10 cellular contexts compared by ENCODE assay signal in the genomic region with DNA sequence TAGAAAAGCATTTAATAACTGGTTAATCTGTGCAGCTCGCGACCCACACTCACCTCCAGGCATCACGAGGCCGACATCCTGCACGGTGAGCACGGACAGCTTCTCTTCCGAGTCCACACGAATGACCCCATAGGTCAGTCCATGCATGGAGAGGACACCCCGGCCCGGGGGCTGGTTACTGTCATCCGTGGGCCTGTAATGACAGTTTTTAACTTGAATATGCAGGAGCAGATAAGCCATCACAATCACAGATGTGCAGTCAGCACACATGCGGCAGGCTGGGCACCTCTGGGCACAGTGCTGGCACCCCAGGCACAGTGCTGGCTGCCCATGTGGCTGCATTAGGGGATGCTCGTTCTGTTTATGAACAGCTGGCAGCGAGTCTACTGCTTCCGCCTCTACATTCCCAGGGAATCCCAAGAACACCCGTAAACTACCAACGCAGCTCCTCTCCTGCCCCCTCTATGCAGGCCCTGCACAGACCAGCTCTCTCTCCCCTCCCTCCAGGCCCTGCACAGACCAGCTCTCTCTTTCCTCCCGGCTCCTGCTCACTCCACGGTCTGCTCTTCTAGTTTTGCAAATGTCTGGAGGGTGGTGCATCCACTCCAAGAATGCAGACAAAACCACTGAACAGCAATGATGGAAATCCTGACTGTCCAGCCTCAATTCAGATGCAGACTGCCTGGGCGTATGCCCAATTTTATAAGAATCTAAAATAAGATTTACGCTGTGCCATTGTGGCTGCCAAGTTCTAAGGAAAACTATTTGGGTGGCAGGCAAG.
DNase-seq lines count a peak whose midpoint lies in the region; ATAC-seq and TF ChIP-seq lines count a peak whose summit lies in the region.
"Had no signal": no experiment of that assay in that cellular context is flagged by ENCODE, and none has a peak within 500 bp of the region (broad histone marks: within the 10 kb centered on the region; RNA-seq: fewer than 3 reads in every experiment).

No MANE protein-coding gene starts in this region.

- H3K23ac ChIP-seq in IMR-90 (ENCODE audit: low read depth, low read length) = no peak overlapping the region

- in situ Hi-C loops in IMR-90 (cut with MboI; ENCODE audit: low sequenced_read_pairs) = no loop called here

- no peak overlapping the region for H3K18ac ChIP-seq in IMR-90 (ENCODE audit: low read depth, low read length)

- no TSS peak for BruUV-seq in IMR-90 (replicated peaks; lab: Mats Ljungman, UMichigan)

- H3K27me3 Mint-ChIP-seq in activated naive CD8-positive, alpha-beta T cell treated with anti-CD3 and anti-CD28 coated beads, Interleukin-2, amount 50 U/mL, for 24 hours = no peaks in the 10 kb centered on the region

- H3K27me3 ChIP-seq in IMR-90 (ENCODE audit: control insufficient read depth, insufficient read depth, low read length) (no peaks in the 10 kb centered on the region), ectodermal cell (ENCODE audit: control insufficient read depth, insufficient read depth, low read length, poor library complexity, severe bottlenecking) (no peaks in the 10 kb centered on the region), lung (ENCODE audit: control insufficient read depth, insufficient read depth) (no peaks in the 10 kb centered on the region)

- no peak overlapping the region for H3K27ac Mint-ChIP-seq in activated naive CD8-positive, alpha-beta T cell treated with anti-CD3 and anti-CD28 coated beads, Interleukin-2, amount 50 U/mL, for 24 hours

- peak overlapping the region; percentile 16 for H3K27ac ChIP-seq in IMR-90 (ENCODE audit: insufficient read depth, low read length)
- peak overlapping the region; percentile 5 for H3K27ac ChIP-seq in ectodermal cell (ENCODE audit: insufficient read depth, low read depth, low read length, poor library complexity, severe bottlenecking)
- H3K27ac ChIP-seq in lung (ENCODE audit: low read depth in 1 of 2, low read length in 1 of 2) = no peak overlapping the region
- H3K27ac ChIP-seq: parathyroid adenoma had no signal

- no peak overlapping the region for H3K4me3 ChIP-seq in IMR-90 (ENCODE audit: insufficient read depth, low read depth, low read length)
- no peak overlapping the region for H3K4me3 ChIP-seq in ectodermal cell (ENCODE audit: insufficient read depth, low read depth, low read length)
- no peak overlapping the region for H3K4me3 ChIP-seq in lung

- H4K20me1 ChIP-seq in IMR-90 (ENCODE audit: insufficient read depth, low read length) = peaks cover 7% of the 10 kb centered on the region

- intact Hi-C loops in IMR-90 (cut with micrococcal nuclease) = no loop called here

- no peak overlapping the region for H3K56ac ChIP-seq in IMR-90 (ENCODE audit: extremely low read depth, insufficient read depth, low read length)

- H3K36me3 Mint-ChIP-seq in activated naive CD8-positive, alpha-beta T cell treated with anti-CD3 and anti-CD28 coated beads, Interleukin-2, amount 50 U/mL, for 24 hours (ENCODE audit: low read depth) = no peaks in the 10 kb centered on the region

- H3K9me3 ChIP-seq in IMR-90 (ENCODE audit: control insufficient read depth, insufficient read depth, low read length) (no peaks in the 10 kb centered on the region), ectodermal cell (ENCODE audit: control insufficient read depth, low read length) (no peaks in the 10 kb centered on the region), lung (ENCODE audit: control insufficient read depth in 2 of 2, insufficient read depth in 1 of 2, low read length in 1 of 2) (no peaks in the 10 kb centered on the region)

- H3K9me3 Mint-ChIP-seq in activated naive CD8-positive, alpha-beta T cell treated with anti-CD3 and anti-CD28 coated beads, Interleukin-2, amount 50 U/mL, for 24 hours = no peaks in the 10 kb centered on the region

- TF ChIP-seq RAD21 in IMR-90 (IDR thresholded peaks at IDR 0.05; ENCODE audit: low read length) = no peak

- H2BK15ac ChIP-seq in IMR-90 (ENCODE audit: low read depth, low read length) = no peak overlapping the region

- H3K4me1 ChIP-seq in IMR-90 (ENCODE audit: control insufficient read depth, insufficient read depth, low read length) (peaks cover 29% of the 10 kb centered on the region), ectodermal cell (ENCODE audit: control insufficient read depth, insufficient read depth, low read length) (peaks cover 4% of the 10 kb centered on the region), lung (ENCODE audit: control insufficient read depth in 2 of 2, insufficient read depth in 2 of 2, low read length in 2 of 2) (no peaks in the 10 kb centered on the region)

- H2AFZ ChIP-seq in IMR-90 (replicated peaks; ENCODE audit: low read length, poor library complexity) = peak overlapping the region; percentile 9
- H2AFZ ChIP-seq: parathyroid adenoma had no signal

- TF ChIP-seq POLR2A in IMR-90 (IDR thresholded peaks at IDR 0.05; ENCODE audit: low read depth, low read length) = no peak

- H3K9me1 ChIP-seq in IMR-90 (ENCODE audit: insufficient read depth, low read length) = peaks cover 31% of the 10 kb centered on the region

- DNase-seq in IMR-90 = peak; percentile 81
- no peak for DNase-seq in lung (ENCODE audit: low spot score)
- DNase-seq in superior temporal gyrus (ENCODE audit: extremely low spot score) = peak; percentile 67
- DNase-seq in activated naive CD8-positive, alpha-beta T cell treated with anti-CD3 and anti-CD28 coated beads, Interleukin-2, amount 50 U/mL, for 24 hours = no peak
- no peak for DNase-seq in T1000 (lab: John Stamatoyannopoulos, UW)
- DNase-seq: NCI-H226 had no signal

- POLR2A ChIA-PET in IMR-90 (lab: Charles Lee; ENCODE audit: unreplicated experiment) = no interaction called here

- peak overlapping the region; percentile 52 for H2BK120ac ChIP-seq in IMR-90 (ENCODE audit: low read depth, low read length)

- H3K4me3 Mint-ChIP-seq in activated naive CD8-positive, alpha-beta T cell treated with anti-CD3 and anti-CD28 coated beads, Interleukin-2, amount 50 U/mL, for 24 hours = no peak overlapping the region

- CTCF ChIA-PET in IMR-90 (lab: Yijun Ruan, JAX) = no interaction called here

- peak overlapping the region; percentile 68 for H2BK5ac ChIP-seq in IMR-90 (ENCODE audit: low read depth, low read length, poor library complexity, severe bottlenecking)

- peaks cover 28% of the 10 kb centered on the region for H3K36me3 ChIP-seq in IMR-90 (ENCODE audit: control insufficient read depth, insufficient read depth, low read length)
- H3K36me3 ChIP-seq in ectodermal cell (ENCODE audit: control insufficient read depth, insufficient read depth, low read length) = peaks cover under 1% of the 10 kb centered on the region
- H3K36me3 ChIP-seq in lung (ENCODE audit: control insufficient read depth in 2 of 2, insufficient read depth in 2 of 2, low read length in 2 of 2) = peaks cover 2 to 22% of the 10 kb centered on the region in 2 donors

- peak overlapping the region in 1 of 2 experiments; percentile 37; a peak in 1 of 4 replicates for H4K8ac ChIP-seq in IMR-90 (ENCODE audit: low read depth in 2 of 2, low read length in 2 of 2)

- H4K5ac ChIP-seq in IMR-90 (ENCODE audit: low read depth, low read length) = no peak overlapping the region; the same call in 1 of the 2 replicates

- ATAC-seq in IMR-90 (ENCODE audit: low read depth) = peak; percentile 79
- ATAC-seq in lung (ENCODE audit: insufficient read depth, low FRiP score) = peak; percentile 16
- ATAC-seq in activated naive CD8-positive, alpha-beta T cell treated with anti-CD3 and anti-CD28 coated beads, Interleukin-2, amount 50 U/mL, for 24 hours = no peak
- ATAC-seq in GM18519 (IDR thresholded peaks at IDR 0.05; ENCODE audit: low FRiP score, unreplicated experiment) = no peak
- ATAC-seq in GM21723 (IDR thresholded peaks at IDR 0.05; ENCODE audit: unreplicated experiment) = no peak

- H2AK5ac ChIP-seq in IMR-90 (ENCODE audit: low read depth, low read length) = peak overlapping the region; percentile 70; the same call in 1 of the 2 replicates

- H3K79me1 ChIP-seq in IMR-90 (ENCODE audit: low read depth in 1 of 2, low read length in 2 of 2) = peaks cover 19 to 52% of the 10 kb centered on the region in 2 experiments

- TF ChIP-seq CTCF in IMR-90 (conservative IDR thresholded peaks at IDR 0.05; ENCODE audit: low read depth, low read length) (no peak), lung (IDR thresholded peaks at IDR 0.05; ENCODE audit: control extremely low read depth, extremely low read depth) (no peak)

- 85% methylated on average over 6 of the region's 21 CpGs; no CpG with 5 or more reads in 1 of the 2 experiments for WGBS in IMR-90 (ENCODE audit: extremely low coverage in 2 of 2, insufficient read length in 1 of 2), 2 experiments
- 93 to 94% methylated on average over 21 of the region's 21 CpGs for WGBS in ectodermal cell, 2 experiments
- WGBS in lung, 2 donors = 86 to 88% methylated on average over 21 of the region's 21 CpGs

- H3K9ac ChIP-seq in IMR-90 (ENCODE audit: low read depth, low read length) = no peak overlapping the region
- H3K9ac ChIP-seq: parathyroid adenoma had no signal

- dilution Hi-C loops in IMR-90 (cut with HindIII; ENCODE audit: low sequenced_read_pairs, unreplicated experiment) = no loop called here

- peak overlapping the region; percentile 62 for H4K91ac ChIP-seq in IMR-90 (ENCODE audit: insufficient read depth, low read depth, low read length)

- H3K14ac ChIP-seq in IMR-90 (replicated peaks; ENCODE audit: low read depth, low read length) = 0 out of 2 replicates have a peak overlapping the region, but pooled peaks have one; percentile 37

- no peaks in the 10 kb centered on the region for H3K4me1 Mint-ChIP-seq in activated naive CD8-positive, alpha-beta T cell treated with anti-CD3 and anti-CD28 coated beads, Interleukin-2, amount 50 U/mL, for 24 hours

- peak overlapping the region; percentile 1; the same call in 1 of the 2 replicates for H2BK20ac ChIP-seq in IMR-90 (ENCODE audit: low read depth, low read length)

- peak overlapping the region; percentile 42 for H2AK9ac ChIP-seq in IMR-90 (replicated peaks; ENCODE audit: low read depth, low read length, poor library complexity)

- peak overlapping the region; percentile 48 for H3K4me2 ChIP-seq in IMR-90 (ENCODE audit: low read depth, low read length)

- H3K4ac ChIP-seq in IMR-90 (ENCODE audit: low read depth, low read length) = peak overlapping the region; percentile 49

TF ChIP-seq in IMR-90, 13 proteins besides CTCF, POLR2A, EP300 and RAD21:
- no peak for TF ChIP-seq RFX5 (IDR thresholded peaks at IDR 0.05; ENCODE audit: low read depth, low read length)
- TF ChIP-seq BHLHE40 (IDR thresholded peaks at IDR 0.05; ENCODE audit: low read depth, low read length) = no peak
- TF ChIP-seq NFE2L2 (IDR thresholded peaks at IDR 0.05; ENCODE audit: low read depth, low read length) = no peak
- 0 out of 2 replicates have a peak, but pooled peaks have one; percentile 5 for TF ChIP-seq FOS (IDR thresholded peaks at IDR 0.05; ENCODE audit: low read depth, low read length)
- no peak for TF ChIP-seq MAFK (IDR thresholded peaks at IDR 0.05; ENCODE audit: low read depth, low read length)

Comparison
In these comparisons a context has a peak if more than half of its experiments do, and no peak if none do; other contexts are left out.
1. ATAC-seq: peak in IMR-90 (single experiment) and lung (single experiment); none in activated naive CD8-positive, alpha-beta T cell treated with anti-CD3 and anti-CD28 coated beads, Interleukin-2, amount 50 U/mL, for 24 hours (single experiment), GM18519 (single experiment) and GM21723 (single experiment).
2. DNase-seq: peak in IMR-90 (single experiment) and superior temporal gyrus (single experiment); none in lung (single experiment), activated naive CD8-positive, alpha-beta T cell treated with anti-CD3 and anti-CD28 coated beads, Interleukin-2, amount 50 U/mL, for 24 hours (single experiment) and T1000 (single experiment).
3. H3K27ac ChIP-seq: peak in IMR-90 (single experiment) and ectodermal cell (single experiment); none in lung (0 of 2).